Comparison of ENCODE assay signal across 8 cellular contexts in genomic region chr2:119126650-119127049, GRCh38. TPM values are rescaled to one million over a fixed set of nuclear protein-coding genes. Genes with fewer than 3 reads are reported as not detected.
A peak's percentile ranks its signal among the peaks of the same experiment; 100 is the strongest.
DNase-seq lines count a peak whose midpoint lies in the region; FAIRE-seq and TF ChIP-seq lines count a peak whose summit lies in the region.

No MANE protein-coding gene starts in this region.

- H3K4me2 ChIP-seq in KMS-11, result no peak overlapping the region

- H3K27ac ChIP-seq in KMS-11 (no peak overlapping the region), kidney (ENCODE audit: low read depth in 2 of 2, low read length in 2 of 2) (no peak overlapping the region)

- peaks cover 2% of the 10 kb centered on the region for H3K27me3 Mint-ChIP-seq in activated T-helper 1 cell treated with anti-CD3 and anti-CD28 coated beads, Interleukin-12 subunit alpha, Interleukin-12 subunit beta, Interleukin-2, Interleukin-4 antibody, amounts not matched to agents 30 ng/mL and 10 ng/mL and 1 ng/mL, durations not matched to agents 14 hours and 24 hours and 36 hours (ENCODE audit: insufficient read depth)

- no peaks in the 10 kb centered on the region for H4K20me1 ChIP-seq in KMS-11 (ENCODE audit: insufficient read depth)

- H3K9me3 Mint-ChIP-seq in activated T-helper 1 cell treated with anti-CD3 and anti-CD28 coated beads, Interleukin-12 subunit alpha, Interleukin-12 subunit beta, Interleukin-2, Interleukin-4 antibody, amounts not matched to agents 30 ng/mL and 10 ng/mL and 1 ng/mL, durations not matched to agents 14 hours and 24 hours and 36 hours, result no peaks in the 10 kb centered on the region

- H3K4me3 ChIP-seq in KMS-11 (IDR thresholded peaks at IDR 0.05; ENCODE audit: insufficient read depth, low read depth, low read length) (no peak overlapping the region), kidney (ENCODE audit: low read length in 2 of 2) (no peak overlapping the region)

- FAIRE-seq in kidney (lab: Jason Lieb, UNC), result no peak

- H3K9ac ChIP-seq in ES-I3 (ENCODE audit: low read depth, low read length) (peak overlapping the region; percentile 17; the same call in 1 of the 2 replicates), KMS-11 (no peak overlapping the region), kidney (ENCODE audit: low read length in 2 of 2) (no peak overlapping the region)

- H3K36me3 Mint-ChIP-seq in activated T-helper 1 cell treated with anti-CD3 and anti-CD28 coated beads, Interleukin-12 subunit alpha, Interleukin-12 subunit beta, Interleukin-2, Interleukin-4 antibody, amounts not matched to agents 30 ng/mL and 10 ng/mL and 1 ng/mL, durations not matched to agents 14 hours and 24 hours and 36 hours (ENCODE audit: low read depth), result no peaks in the 10 kb centered on the region

- peak; percentile 28 for DNase-seq in activated CD8-positive, alpha-beta memory T cell treated with anti-CD3 and anti-CD28 coated beads, Interleukin-2, amount 50 U/mL, for 4 hours
- DNase-seq in kidney (no peak), cerebellar nuclear complex (lab: John Stamatoyannopoulos, UW) (no peak), NCI-H1436 treated with DMSO at 0.1 percent for 48 hours (lab: John Stamatoyannopoulos, UW) (no peak), NCI-H2227 (lab: John Stamatoyannopoulos, UW; ENCODE audit: unreplicated experiment) (no peak)
- no peak for DNase-seq in activated T-helper 1 cell treated with anti-CD3 and anti-CD28 coated beads, Interleukin-12 subunit alpha, Interleukin-12 subunit beta, Interleukin-2, Interleukin-4 antibody, amounts not matched to agents 30 ng/mL and 10 ng/mL and 1 ng/mL, durations not matched to agents 14 hours and 24 hours and 36 hours (ENCODE audit: low spot score)

- H3K4me1 ChIP-seq in ES-I3 (ENCODE audit: insufficient read depth, low read length), result peaks cover 16% of the 10 kb centered on the region
- H3K4me1 ChIP-seq in KMS-11 (ENCODE audit: low read depth, poor library complexity, severe bottlenecking), result no peaks in the 10 kb centered on the region
- no peaks in the 10 kb centered on the region for H3K4me1 ChIP-seq in kidney (ENCODE audit: control insufficient read depth in 1 of 2, insufficient read depth in 1 of 2, low read depth in 1 of 2, low read length in 2 of 2)

- H3K4me1 Mint-ChIP-seq in activated T-helper 1 cell treated with anti-CD3 and anti-CD28 coated beads, Interleukin-12 subunit alpha, Interleukin-12 subunit beta, Interleukin-2, Interleukin-4 antibody, amounts not matched to agents 30 ng/mL and 10 ng/mL and 1 ng/mL, durations not matched to agents 14 hours and 24 hours and 36 hours (ENCODE audit: low read depth), result no peaks in the 10 kb centered on the region

- intact Hi-C loops in kidney (cut with DNase I), result no loop called here
- intact Hi-C loops in activated T-helper 1 cell treated with anti-CD3 and anti-CD28 coated beads, Interleukin-12 subunit alpha, Interleukin-12 subunit beta, Interleukin-2, Interleukin-4 antibody, amounts not matched to agents 30 ng/mL and 10 ng/mL and 1 ng/mL, durations not matched to agents 14 hours and 24 hours and 36 hours (cut with micrococcal nuclease), result no loop called here

- no peak overlapping the region for H3K27ac Mint-ChIP-seq in activated T-helper 1 cell treated with anti-CD3 and anti-CD28 coated beads, Interleukin-12 subunit alpha, Interleukin-12 subunit beta, Interleukin-2, Interleukin-4 antibody, amounts not matched to agents 30 ng/mL and 10 ng/mL and 1 ng/mL, durations not matched to agents 14 hours and 24 hours and 36 hours

- no peak overlapping the region for H2AFZ ChIP-seq in KMS-11 (ENCODE audit: low read depth)

- TF ChIP-seq CTCF in KMS-11 (conservative IDR thresholded peaks at IDR 0.05; ENCODE audit: low read depth, low read length) (peak; percentile 27; the same call in 1 of the 2 replicates), kidney (IDR thresholded peaks at IDR 0.05; ENCODE audit: borderline replicate concordance, extremely low read depth, insufficient read depth) (peak; percentile 21)

- H3K36me3 ChIP-seq in ES-I3 (ENCODE audit: insufficient read depth, low read length), result no peaks in the 10 kb centered on the region
- no peaks in the 10 kb centered on the region for H3K36me3 ChIP-seq in KMS-11 (ENCODE audit: insufficient read depth)
- H3K36me3 ChIP-seq in kidney (ENCODE audit: control insufficient read depth in 1 of 2, insufficient read depth in 2 of 2, low read length in 2 of 2), result no peaks in the 10 kb centered on the region

- no peaks in the 10 kb centered on the region for H3K79me2 ChIP-seq in KMS-11 (ENCODE audit: insufficient read depth, low read depth)

- H3K9me3 ChIP-seq in ES-I3 (ENCODE audit: control insufficient read depth, insufficient read depth, low read length) (no peaks in the 10 kb centered on the region), kidney (ENCODE audit: control insufficient read depth in 1 of 2, low read length in 2 of 2) (no peaks in the 10 kb centered on the region)

- no peak overlapping the region for H3K4me3 Mint-ChIP-seq in activated T-helper 1 cell treated with anti-CD3 and anti-CD28 coated beads, Interleukin-12 subunit alpha, Interleukin-12 subunit beta, Interleukin-2, Interleukin-4 antibody, amounts not matched to agents 30 ng/mL and 10 ng/mL and 1 ng/mL, durations not matched to agents 14 hours and 24 hours and 36 hours

- no peaks in the 10 kb centered on the region for H3K27me3 ChIP-seq in KMS-11 (ENCODE audit: insufficient read depth, low read depth)

RNA-seq across cellular contexts. Expression of gene C1QL2, which starts 31.9 kb away (rescaled TPM):
- not detected for total RNA-seq in kidney
- not detected for polyA plus RNA-seq in kidney (ENCODE audit: insufficient read depth, low read depth, low replicate concordance)
- total RNA-seq in activated T-helper 1 cell treated with anti-CD3 and anti-CD28 coated beads, Interleukin-12 subunit alpha, Interleukin-12 subunit beta, Interleukin-2, Interleukin-4 antibody, amounts not matched to agents 30 ng/mL and 10 ng/mL and 1 ng/mL, durations not matched to agents 14 hours and 24 hours and 36 hours, result not detected in 2 replicates
